22 cellular contexts compared by ENCODE assay signal in the genomic region with DNA sequence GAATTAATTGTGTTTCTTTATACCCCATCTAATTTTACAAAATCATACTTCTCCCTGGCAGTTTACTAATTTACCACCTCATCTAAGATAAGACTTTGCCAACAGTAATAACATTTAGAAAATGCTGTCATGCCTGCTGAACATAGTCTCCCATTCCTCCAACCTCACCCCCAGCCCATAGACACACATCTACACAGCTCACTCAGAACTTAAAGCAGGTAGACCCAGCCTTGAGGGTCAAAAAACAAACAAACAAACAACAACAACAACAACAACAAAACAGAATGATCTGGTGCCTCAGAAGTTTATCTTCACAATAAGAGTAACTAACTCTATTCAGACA.
"Had no signal": no experiment of that assay in that cellular context is flagged by ENCODE, and none has a peak within 500 bp of the region (broad histone marks: within the 10 kb centered on the region; RNA-seq: fewer than 3 reads in every experiment).

No MANE protein-coding gene starts in this region.

- H3K27me3 ChIP-seq: breast epithelium, testis, transverse colon, uterus had no signal

- H3K27me3 Mint-ChIP-seq: activated CD8-positive, alpha-beta memory T cell treated with anti-CD3 and anti-CD28 coated beads, Interleukin-2, amount 10 ng/mL, durations not matched to agents 7 days and 5 days; activated naive CD4-positive, alpha-beta T cell treated with anti-CD3 and anti-CD28 coated beads, Interleukin-2, amount 10 ng/mL, durations not matched to agents 7 days and 5 days; activated naive CD8-positive, alpha-beta T cell treated with anti-CD3 and anti-CD28 coated beads, Interleukin-2, amount 10 ng/mL, durations not matched to agents 7 days and 5 days had no signal

- H3K4me3 ChIP-seq: breast epithelium, testis, transverse colon, uterus had no signal

- H3K27ac Mint-ChIP-seq: activated CD8-positive, alpha-beta memory T cell treated with anti-CD3 and anti-CD28 coated beads, Interleukin-2, amount 10 ng/mL, durations not matched to agents 7 days and 5 days; activated CD8-positive, alpha-beta T cell treated with anti-CD3 and anti-CD28 coated beads, Interleukin-2, amount 10 ng/mL, durations not matched to agents 7 days and 5 days; activated naive CD4-positive, alpha-beta T cell treated with anti-CD3 and anti-CD28 coated beads, Interleukin-2, amount 10 ng/mL, durations not matched to agents 7 days and 5 days; activated naive CD8-positive, alpha-beta T cell treated with anti-CD3 and anti-CD28 coated beads, Interleukin-2, amount 10 ng/mL, durations not matched to agents 7 days and 5 days; natural killer cell had no signal

- H3K4me1 ChIP-seq: breast epithelium, testis, transverse colon, uterus had no signal

- H3K27ac ChIP-seq: breast epithelium, testis, transverse colon, uterus had no signal

- H3K4me1 Mint-ChIP-seq: activated CD8-positive, alpha-beta memory T cell treated with anti-CD3 and anti-CD28 coated beads, Interleukin-2, amount 10 ng/mL, durations not matched to agents 7 days and 5 days; activated naive CD4-positive, alpha-beta T cell treated with anti-CD3 and anti-CD28 coated beads, Interleukin-2, amount 10 ng/mL, durations not matched to agents 7 days and 5 days; activated naive CD8-positive, alpha-beta T cell treated with anti-CD3 and anti-CD28 coated beads, Interleukin-2, amount 10 ng/mL, durations not matched to agents 7 days and 5 days; natural killer cell had no signal

- H3K9me3 Mint-ChIP-seq: activated naive CD4-positive, alpha-beta T cell treated with anti-CD3 and anti-CD28 coated beads, Interleukin-2, amount 10 ng/mL, durations not matched to agents 7 days and 5 days had no signal

- H3K9me3 ChIP-seq: breast epithelium, testis, transverse colon, uterus had no signal

- DNase-seq: activated CD4-positive, alpha-beta T cell treated with anti-CD3 and anti-CD28 coated beads, Interleukin-2, amount 50 U/mL, for 1 hour; activated CD4-positive, CD25-positive, alpha-beta regulatory T cell treated with anti-CD3 and anti-CD28 coated beads, Interleukin-2, amount 50 U/mL, for 72 hours; activated CD8-positive, alpha-beta memory T cell treated with anti-CD3 and anti-CD28 coated beads, Interleukin-2, amount 10 ng/mL, durations not matched to agents 7 days and 5 days; activated CD8-positive, alpha-beta T cell treated with anti-CD3 and anti-CD28 coated beads, Interleukin-2, amount 10 ng/mL, durations not matched to agents 7 days and 5 days; activated effector memory CD4-positive, alpha-beta T cell treated with anti-CD3 and anti-CD28 coated beads, Interleukin-2, amount 50 U/mL, for 16 hours; activated naive CD4-positive, alpha-beta T cell treated with anti-CD3 and anti-CD28 coated beads, Interleukin-2, amount 10 ng/mL, durations not matched to agents 7 days and 5 days; activated naive CD8-positive, alpha-beta T cell treated with anti-CD3 and anti-CD28 coated beads, Interleukin-2, amount 10 ng/mL, durations not matched to agents 7 days and 5 days; amygdala; central memory CD4-positive, alpha-beta T cell; head of caudate nucleus; hippocampal formation; left colon; natural killer cell; posterior cingulate gyrus; right cardiac atrium; stimulated activated CD4-positive, alpha-beta T cell treated with anti-CD3 and anti-CD28 coated beads, Interleukin-2, amount 100 ng/mL, for 48 hours; stimulated activated naive CD4-positive, alpha-beta T cell treated with Interleukin-2 at 50 U/mL for 16 hours; testis; transverse colon; uterus had no signal

- ATAC-seq: activated CD8-positive, alpha-beta memory T cell treated with anti-CD3 and anti-CD28 coated beads, Interleukin-2, amount 10 ng/mL, durations not matched to agents 7 days and 5 days; activated CD8-positive, alpha-beta T cell treated with anti-CD3 and anti-CD28 coated beads, Interleukin-2, amount 10 ng/mL, durations not matched to agents 7 days and 5 days; esophagus mucosa; left colon; natural killer cell; right cardiac atrium had no signal

- H3K36me3 ChIP-seq: breast epithelium, transverse colon, uterus had no signal

- H3K4me3 Mint-ChIP-seq: activated CD8-positive, alpha-beta memory T cell treated with anti-CD3 and anti-CD28 coated beads, Interleukin-2, amount 10 ng/mL, durations not matched to agents 7 days and 5 days; activated CD8-positive, alpha-beta T cell treated with anti-CD3 and anti-CD28 coated beads, Interleukin-2, amount 10 ng/mL, durations not matched to agents 7 days and 5 days; activated naive CD4-positive, alpha-beta T cell treated with anti-CD3 and anti-CD28 coated beads, Interleukin-2, amount 10 ng/mL, durations not matched to agents 7 days and 5 days; activated naive CD8-positive, alpha-beta T cell treated with anti-CD3 and anti-CD28 coated beads, Interleukin-2, amount 10 ng/mL, durations not matched to agents 7 days and 5 days; natural killer cell had no signal

- H3K36me3 Mint-ChIP-seq: activated CD8-positive, alpha-beta memory T cell treated with anti-CD3 and anti-CD28 coated beads, Interleukin-2, amount 10 ng/mL, durations not matched to agents 7 days and 5 days; activated naive CD4-positive, alpha-beta T cell treated with anti-CD3 and anti-CD28 coated beads, Interleukin-2, amount 10 ng/mL, durations not matched to agents 7 days and 5 days; activated naive CD8-positive, alpha-beta T cell treated with anti-CD3 and anti-CD28 coated beads, Interleukin-2, amount 10 ng/mL, durations not matched to agents 7 days and 5 days; natural killer cell had no signal
